ENCODE assay signal across 17 cellular contexts in genomic region chr5:65077653-65078052, GRCh38.
"Had no signal": no experiment of that assay in that cellular context is flagged by ENCODE, and none has a peak within 500 bp of the region (broad histone marks: within the 10 kb centered on the region; RNA-seq: fewer than 3 reads in every experiment).

No MANE protein-coding gene starts in this region.

- H3K27me3 Mint-ChIP-seq: central memory CD8-positive, alpha-beta T cell had no signal

- H3K4me3 Mint-ChIP-seq: activated B cell treated with CpG ODN at 0.5 μM for 24 hours; central memory CD8-positive, alpha-beta T cell had no signal

- H3K9me3 Mint-ChIP-seq: activated B cell treated with CpG ODN at 0.5 μM for 24 hours; central memory CD8-positive, alpha-beta T cell had no signal

- DNase-seq: activated B cell treated with CpG ODN at 0.5 μM for 24 hours; activated CD4-positive, alpha-beta T cell treated with anti-CD3 and anti-CD28 coated beads for 48 hours; activated CD8-positive, alpha-beta memory T cell treated with anti-CD3 and anti-CD28 coated beads, Interleukin-2, amount 50 U/mL, for 4 hours; activated effector memory CD4-positive, alpha-beta T cell treated with anti-CD3 and anti-CD28 coated beads, Interleukin-2, amount 50 U/mL, for 16 hours; activated naive CD4-positive, alpha-beta T cell treated with anti-CD3 and anti-CD28 coated beads, Interleukin-2, amount 50 U/mL, for 16 hours; activated T-cell treated with anti-CD3 and anti-CD28 coated beads, Interleukin-2, amount 50 U/mL, for 48 hours; aorta; heart left ventricle; psoas muscle; right cardiac atrium; stimulated activated naive CD8-positive, alpha-beta T cell treated with anti-CD3 and anti-CD28 coated beads, Interleukin-15, Interleukin-2, amounts not matched to agents 100 U/mL and 50 U/mL, for 24 hours; substantia nigra; tibial artery had no signal

- H3K36me3 ChIP-seq: esophagus muscularis mucosa, gastroesophageal sphincter, heart left ventricle, tibial artery had no signal

- ATAC-seq: gastroesophageal sphincter; heart left ventricle; psoas muscle; right cardiac atrium; stimulated activated naive CD8-positive, alpha-beta T cell treated with anti-CD3 and anti-CD28 coated beads, Interleukin-15, Interleukin-2, amounts not matched to agents 100 U/mL and 50 U/mL, for 24 hours had no signal

- H3K27ac ChIP-seq: coronary artery, esophagus muscularis mucosa, gastroesophageal sphincter, psoas muscle, tibial artery had no signal

- H3K27me3 ChIP-seq: esophagus muscularis mucosa, gastroesophageal sphincter, heart left ventricle, tibial artery had no signal

- H3K4me3 ChIP-seq: coronary artery, esophagus muscularis mucosa, gastroesophageal sphincter, heart left ventricle, psoas muscle, tibial artery had no signal

- H3K4me1 ChIP-seq: psoas muscle had no signal

- H3K27ac Mint-ChIP-seq: activated B cell treated with CpG ODN at 0.5 μM for 24 hours had no signal

- H3K4me1 Mint-ChIP-seq: central memory CD8-positive, alpha-beta T cell had no signal

- H3K9me3 ChIP-seq: esophagus muscularis mucosa, gastroesophageal sphincter, heart left ventricle, psoas muscle, tibial artery had no signal
